Comparison of ENCODE assay signal across 2 cellular contexts in genomic region chr3:103459815-103460214, GRCh38.
TF ChIP-seq lines count a peak whose summit lies in the region.

No MANE protein-coding gene starts in this region.

TF ChIP-seq in GM23338, 12 proteins besides CTCF, POLR2A, EP300 and RAD21 (continued from another document):
- TF ChIP-seq ZNF462 (CRISPR knock-in tag; IDR thresholded peaks at IDR 0.05) (no peak), ETS1 (IDR thresholded peaks at IDR 0.05) (no peak), EZH2phosphoT487 (IDR thresholded peaks at IDR 0.05; ENCODE audit: unreplicated experiment) (no peak), JUNB (IDR thresholded peaks at IDR 0.05; ENCODE audit: unreplicated experiment) (no peak), CREB1 (CRISPR knock-in tag; IDR thresholded peaks at IDR 0.05; ENCODE audit: low read depth) (no peak)

TF ChIP-seq in WTC11, 78 proteins besides CTCF, POLR2A, EP300 and RAD21:
- no peak for TF ChIP-seq AFF4 (CRISPR knock-in tag; IDR thresholded peaks at IDR 0.05; ENCODE audit: borderline replicate concordance)
- TF ChIP-seq IRF2 (CRISPR knock-in tag; IDR thresholded peaks at IDR 0.05; ENCODE audit: borderline replicate concordance, low read depth) = no peak
- TF ChIP-seq SP1 (CRISPR knock-in tag; conservative IDR thresholded peaks at IDR 0.05) = no peak
- TF ChIP-seq CREB1 (CRISPR knock-in tag; IDR thresholded peaks at IDR 0.05) = no peak
- TF ChIP-seq GABPB1 (CRISPR knock-in tag; IDR thresholded peaks at IDR 0.05) = no peak
- no peak for TF ChIP-seq ZBTB43 (CRISPR knock-in tag; IDR thresholded peaks at IDR 0.05)
- TF ChIP-seq ELF4 (CRISPR knock-in tag; IDR thresholded peaks at IDR 0.05; ENCODE audit: low read depth) = no peak
- TF ChIP-seq HMGXB4 (CRISPR knock-in tag; IDR thresholded peaks at IDR 0.05) = no peak
- TF ChIP-seq NR2C2 (CRISPR knock-in tag; IDR thresholded peaks at IDR 0.05) = no peak
- no peak for TF ChIP-seq FOXK1 (CRISPR knock-in tag; IDR thresholded peaks at IDR 0.05)
- TF ChIP-seq NR3C1 (CRISPR knock-in tag; conservative IDR thresholded peaks at IDR 0.05; ENCODE audit: low read depth) = no peak
- TF ChIP-seq KAT7 (CRISPR knock-in tag; IDR thresholded peaks at IDR 0.05; ENCODE audit: borderline replicate concordance) = no peak
- TF ChIP-seq ARID4B (CRISPR knock-in tag; IDR thresholded peaks at IDR 0.05; ENCODE audit: borderline replicate concordance) = no peak
- TF ChIP-seq ZMAT4 (CRISPR knock-in tag; IDR thresholded peaks at IDR 0.05) = no peak
- no peak for TF ChIP-seq FOXP1 (CRISPR knock-in tag; IDR thresholded peaks at IDR 0.05; ENCODE audit: borderline replicate concordance)
- no peak for TF ChIP-seq CBFB (CRISPR knock-in tag; IDR thresholded peaks at IDR 0.05; ENCODE audit: low read depth)
- no peak for TF ChIP-seq ZNF671 (CRISPR knock-in tag; IDR thresholded peaks at IDR 0.05)
- TF ChIP-seq MLX (CRISPR knock-in tag; IDR thresholded peaks at IDR 0.05) = no peak
- no peak for TF ChIP-seq SMAD4 (CRISPR knock-in tag; IDR thresholded peaks at IDR 0.05)
TF ChIP-seq in WTC11: peak in this region for 0.
